In the genomic region with DNA sequence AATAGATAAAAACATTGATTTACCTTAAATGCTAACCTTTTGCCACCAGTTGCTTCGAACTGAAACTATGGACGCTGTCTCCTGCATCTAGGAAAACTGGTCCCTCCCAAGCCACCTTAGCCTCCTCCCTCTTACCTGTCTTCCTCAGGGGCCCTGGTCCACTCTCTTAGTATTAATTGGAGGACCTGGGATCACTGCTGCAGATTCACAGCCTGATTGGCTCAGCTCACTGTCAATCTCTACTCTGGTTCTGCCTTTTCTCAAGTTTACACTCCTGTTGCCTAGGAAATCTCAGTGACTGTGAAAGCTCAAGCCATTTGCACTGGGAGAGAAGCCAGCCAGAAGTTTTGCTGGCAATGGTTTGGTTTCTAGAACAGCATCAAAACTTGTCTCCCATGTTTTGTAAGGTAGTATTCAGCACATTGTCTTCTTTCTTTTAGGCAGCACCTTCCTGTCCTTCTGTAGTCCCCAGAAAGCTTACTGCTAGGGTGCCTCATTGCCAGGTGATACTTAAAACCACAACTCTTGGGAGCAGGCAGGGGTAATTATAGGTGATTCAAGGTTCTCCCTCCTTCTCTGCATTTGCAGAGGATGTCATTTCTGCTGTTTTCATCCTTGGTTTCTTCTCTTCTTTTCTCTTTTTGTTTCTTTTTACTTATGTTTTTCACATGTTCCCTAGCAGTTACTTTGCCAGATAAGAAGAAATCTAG, we compare ENCODE assay signal across 9 cellular contexts. TPM values are rescaled to one million over a fixed set of nuclear protein-coding genes. Genes with fewer than 3 reads are reported as not detected.
A peak's percentile ranks its signal among the peaks of the same experiment; 100 is the strongest.
DNase-seq lines count a peak whose midpoint lies in the region; TF ChIP-seq lines count a peak whose summit lies in the region.
"Had no signal": no experiment of that assay in that cellular context is flagged by ENCODE, and none has a peak within 500 bp of the region (broad histone marks: within the 10 kb centered on the region; RNA-seq: fewer than 3 reads in every experiment).

A gene (minus strand): TSS at position 105 of the 710 bp plus-strand sequence. CDS start 17,502 bp downstream, outside the sequence.

- no peaks in the 10 kb centered on the region for H3K36me3 ChIP-seq in vagina

- no peaks in the 10 kb centered on the region for H3K9me3 Mint-ChIP-seq in activated naive CD8-positive, alpha-beta T cell treated with anti-CD3 and anti-CD28 coated beads for 36 hours
- H3K9me3 Mint-ChIP-seq: T-cell had no signal

- H3K27me3 ChIP-seq in vagina = no peaks in the 10 kb centered on the region

- no peaks in the 10 kb centered on the region for H3K9me3 ChIP-seq in vagina

- H3K4me3 ChIP-seq in choroid plexus epithelial cell (ENCODE audit: low read depth, low read length) (no peak within 1 kb of the TSS), vagina (no peak within 1 kb of the TSS)

- H3K4me1 Mint-ChIP-seq in activated naive CD8-positive, alpha-beta T cell treated with anti-CD3 and anti-CD28 coated beads for 36 hours = peaks cover 2% of the 10 kb centered on the region

- no peaks in the 10 kb centered on the region for H3K4me1 ChIP-seq in vagina

- no peak within 1 kb of the TSS for H3K27ac Mint-ChIP-seq in activated naive CD8-positive, alpha-beta T cell treated with anti-CD3 and anti-CD28 coated beads for 36 hours
- H3K27ac Mint-ChIP-seq: T-cell had no signal

- no peak within 1 kb of the TSS for H3K27ac ChIP-seq in vagina

- no peaks in the 10 kb centered on the region for H3K36me3 Mint-ChIP-seq in activated naive CD8-positive, alpha-beta T cell treated with anti-CD3 and anti-CD28 coated beads for 36 hours
- H3K36me3 Mint-ChIP-seq: T-cell had no signal

- TF ChIP-seq CTCF in choroid plexus epithelial cell (conservative IDR thresholded peaks at IDR 0.05; ENCODE audit: low read depth, low read length) = no peak
- no peak for TF ChIP-seq CTCF in vagina (IDR thresholded peaks at IDR 0.05)

- peaks cover 15% of the 10 kb centered on the region for H3K27me3 Mint-ChIP-seq in activated naive CD8-positive, alpha-beta T cell treated with anti-CD3 and anti-CD28 coated beads for 36 hours

- TF ChIP-seq POLR2A in vagina (IDR thresholded peaks at IDR 0.05) = no peak

- DNase-seq in DMS53 (lab: John Stamatoyannopoulos, UW) (peak; percentile 93), MV-4-11 (lab: John Stamatoyannopoulos, UW) (peak; percentile 10), choroid plexus epithelial cell (ENCODE audit: low read depth) (peak; percentile 86), midbrain (lab: John Stamatoyannopoulos, UW) (peak; percentile 17), D341Med (ENCODE audit: low spot score) (no peak), NCI-H1930 (lab: John Stamatoyannopoulos, UW) (no peak), vagina (ENCODE audit: extremely low spot score in 2 of 2) (no peak)
- DNase-seq in activated naive CD8-positive, alpha-beta T cell treated with anti-CD3 and anti-CD28 coated beads for 36 hours = no peak
- DNase-seq: T-cell had no signal

- no peak within 1 kb of the TSS for H3K4me3 Mint-ChIP-seq in activated naive CD8-positive, alpha-beta T cell treated with anti-CD3 and anti-CD28 coated beads for 36 hours
- H3K4me3 Mint-ChIP-seq: T-cell had no signal

- intact Hi-C loops in vagina (cut with DNase I) = no loop called here

RNA-seq across cellular contexts. Expression of the gene that starts here (rescaled TPM):
- total RNA-seq in activated naive CD8-positive, alpha-beta T cell treated with anti-CD3 and anti-CD28 coated beads for 36 hours = under 1 TPM; 0.68 to 0.74 TPM
- total RNA-seq in vagina = not detected
- total RNA-seq: T-cell had no signal

Comparison
In these comparisons a context has a peak if more than half of its experiments do, and no peak if none do; other contexts are left out.
1. DNase-seq: peak in DMS53 (single experiment), MV-4-11 (single experiment), choroid plexus epithelial cell (single experiment) and midbrain (single experiment); none in D341Med (single experiment), NCI-H1930 (0 of 2), activated naive CD8-positive, alpha-beta T cell treated with anti-CD3 and anti-CD28 coated beads for 36 hours (single experiment) and vagina (0 of 2).